21 cellular contexts compared by ENCODE assay signal in genomic region chr6:38016824-38017223, GRCh38.
"Had no signal": no experiment of that assay in that cellular context is flagged by ENCODE, and none has a peak within 500 bp of the region (broad histone marks: within the 10 kb centered on the region; RNA-seq: fewer than 3 reads in every experiment).

No MANE protein-coding gene starts in this region.

- H3K36me3 ChIP-seq: brain microvascular endothelial cell, esophagus squamous epithelium, right atrium auricular region had no signal

- H3K9me3 ChIP-seq: esophagus squamous epithelium, right atrium auricular region had no signal

- H3K4me3 Mint-ChIP-seq: activated naive CD8-positive, alpha-beta T cell treated with anti-CD3 and anti-CD28 coated beads, Interleukin-2, amount 10 ng/mL, durations not matched to agents 7 days and 5 days; activated T-helper 1 cell treated with anti-CD3 and anti-CD28 coated beads, Interleukin-12 subunit alpha, Interleukin-12 subunit beta, Interleukin-2, Interleukin-4 antibody, amounts not matched to agents 30 ng/mL and 10 ng/mL and 1 ng/mL, durations not matched to agents 14 hours and 24 hours and 36 hours; central memory CD8-positive, alpha-beta T cell; memory B cell; natural killer cell; type B pancreatic cell; WTC11 had no signal

- H3K27ac Mint-ChIP-seq: activated naive CD8-positive, alpha-beta T cell treated with anti-CD3 and anti-CD28 coated beads, Interleukin-2, amount 10 ng/mL, durations not matched to agents 7 days and 5 days; activated T-helper 1 cell treated with anti-CD3 and anti-CD28 coated beads, Interleukin-12 subunit alpha, Interleukin-12 subunit beta, Interleukin-2, Interleukin-4 antibody, amounts not matched to agents 30 ng/mL and 10 ng/mL and 1 ng/mL, durations not matched to agents 14 hours and 24 hours and 36 hours; memory B cell; type B pancreatic cell; WTC11 had no signal

- H3K27me3 ChIP-seq: brain microvascular endothelial cell, esophagus squamous epithelium, right atrium auricular region had no signal

- DNase-seq: activated CD4-positive, alpha-beta T cell treated with anti-CD3 and anti-CD28 coated beads for 4 hours; activated CD8-positive, alpha-beta memory T cell treated with anti-CD3 and anti-CD28 coated beads, Interleukin-2, amount 50 U/mL, for 48 hours; activated naive CD4-positive, alpha-beta T cell; activated naive CD8-positive, alpha-beta T cell treated with anti-CD3 and anti-CD28 coated beads, Interleukin-2, amount 10 ng/mL, durations not matched to agents 7 days and 5 days; brain microvascular endothelial cell; esophagus squamous epithelium; hippocampal formation; natural killer cell; nucleus accumbens; stimulated activated CD4-positive, alpha-beta T cell treated with anti-CD3 and anti-CD28 coated beads, Interleukin-15, amount 100 ng/mL, for 24 hours; stimulated activated CD4-positive, alpha-beta T cell treated with anti-CD3 and anti-CD28 coated beads, Interleukin-4, amount 100 ng/mL, for 24 hours; stimulated activated naive CD4-positive, alpha-beta T cell treated with Interleukin-2 at 50 U/mL for 16 hours had no signal

- H3K36me3 Mint-ChIP-seq: natural killer cell had no signal

- H3K4me3 ChIP-seq: coronary artery, esophagus squamous epithelium, right atrium auricular region, skin epidermis had no signal

- H3K27ac ChIP-seq: brain microvascular endothelial cell, coronary artery, esophagus squamous epithelium, right atrium auricular region, skin epidermis had no signal

- H3K27me3 Mint-ChIP-seq: activated naive CD8-positive, alpha-beta T cell treated with anti-CD3 and anti-CD28 coated beads, Interleukin-2, amount 10 ng/mL, durations not matched to agents 7 days and 5 days; central memory CD8-positive, alpha-beta T cell; memory B cell; type B pancreatic cell had no signal

- ATAC-seq: left lobe of liver, natural killer cell, WTC11 had no signal

- H3K9me3 Mint-ChIP-seq: activated naive CD8-positive, alpha-beta T cell treated with anti-CD3 and anti-CD28 coated beads, Interleukin-2, amount 10 ng/mL, durations not matched to agents 7 days and 5 days; activated T-helper 1 cell treated with anti-CD3 and anti-CD28 coated beads, Interleukin-12 subunit alpha, Interleukin-12 subunit beta, Interleukin-2, Interleukin-4 antibody, amounts not matched to agents 30 ng/mL and 10 ng/mL and 1 ng/mL, durations not matched to agents 14 hours and 24 hours and 36 hours; central memory CD8-positive, alpha-beta T cell; memory B cell; natural killer cell; type B pancreatic cell had no signal
